8 cellular contexts compared by ENCODE assay signal in the genomic region with DNA sequence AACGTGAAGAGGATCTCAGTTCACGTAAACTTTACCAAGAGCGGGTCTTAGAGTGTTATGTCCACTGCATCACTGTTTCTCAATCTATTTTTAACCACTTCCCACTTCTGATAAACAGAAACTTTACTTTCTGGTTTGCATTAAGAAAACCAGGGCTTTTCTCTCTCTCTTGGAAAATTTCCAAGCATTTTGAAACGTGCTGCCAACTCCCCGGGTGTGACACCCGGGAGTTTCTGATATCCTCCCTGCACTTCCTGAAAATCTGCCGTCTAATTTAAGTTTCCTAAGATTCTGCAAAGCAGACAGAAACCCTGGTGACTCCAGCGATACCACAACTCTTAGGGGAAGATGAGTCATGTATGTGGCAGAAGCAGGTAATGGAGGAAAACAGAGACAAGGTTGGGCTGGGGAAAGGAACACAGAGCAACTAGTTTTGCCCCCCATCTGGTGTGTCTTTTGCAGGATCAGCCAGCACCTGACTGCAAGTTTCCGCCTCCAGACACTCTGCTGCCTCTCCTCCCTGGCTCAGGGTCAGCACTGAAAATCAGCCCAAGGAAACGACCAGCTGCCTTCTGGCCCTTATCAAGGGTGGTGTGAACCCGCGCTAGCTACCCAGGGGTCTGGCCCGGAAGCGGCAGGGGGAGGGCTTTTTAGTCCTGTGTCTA. TPM values are rescaled to one million over a fixed set of nuclear protein-coding genes. Genes with fewer than 3 reads are reported as not detected.
DNase-seq lines count a peak whose midpoint lies in the region; ATAC-seq and TF ChIP-seq lines count a peak whose summit lies in the region.

No MANE protein-coding gene starts in this region.

- H3K9ac ChIP-seq in BLaER1 = peak overlapping the region; percentile 36; the same call in 1 of the 2 replicates

- TF ChIP-seq CTCF in chondrocyte (IDR thresholded peaks at IDR 0.05) = no peak

- H3K36me3 Mint-ChIP-seq in activated T-helper 17 cell treated with anti-CD3 and anti-CD28 coated beads, Interleukin-2, amount 50 U/mL, for 72 hours (ENCODE audit: low read depth) = no peaks in the 10 kb centered on the region
- no peaks in the 10 kb centered on the region for H3K36me3 Mint-ChIP-seq in immature natural killer cell
- peaks cover under 1% of the 10 kb centered on the region for H3K36me3 Mint-ChIP-seq in chondrocyte (ENCODE audit: low read depth)

- peaks cover 3% of the 10 kb centered on the region for H3K9me3 Mint-ChIP-seq in activated T-helper 17 cell treated with anti-CD3 and anti-CD28 coated beads, Interleukin-2, amount 50 U/mL, for 72 hours
- H3K9me3 Mint-ChIP-seq in immature natural killer cell (no peaks in the 10 kb centered on the region), chondrocyte (ENCODE audit: low read depth) (peaks cover 3% of the 10 kb centered on the region)

- H3K27ac ChIP-seq in BLaER1 = peak overlapping the region; percentile 41; the same call in 1 of the 2 replicates
- peak overlapping the region; percentile 20 for H3K27ac ChIP-seq in thymus (ENCODE audit: low read depth)

- DNase-seq in HK-2 (ENCODE audit: unreplicated experiment) (peak; percentile 6), immature natural killer cell (peak; percentile 21 to 31 (median 27)), C1 segment of cervical spinal cord (lab: John Stamatoyannopoulos, UW) (no peak), chondrocyte (ENCODE audit: low spot score) (no peak)

- H3K4me3 Mint-ChIP-seq in activated T-helper 17 cell treated with anti-CD3 and anti-CD28 coated beads, Interleukin-2, amount 50 U/mL, for 72 hours = peak overlapping the region; percentile 47
- peak overlapping the region; percentile 47 to 75 (median 58) for H3K4me3 Mint-ChIP-seq in immature natural killer cell
- no peak overlapping the region for H3K4me3 Mint-ChIP-seq in chondrocyte (ENCODE audit: unreplicated experiment)

- H3K36me3 ChIP-seq in BLaER1 = no peaks in the 10 kb centered on the region
- no peaks in the 10 kb centered on the region for H3K36me3 ChIP-seq in thymus (ENCODE audit: control insufficient read depth, insufficient read depth)

- H3K9me3 ChIP-seq in BLaER1 (peaks cover 5% of the 10 kb centered on the region), thymus (ENCODE audit: control insufficient read depth) (peaks cover 1% of the 10 kb centered on the region)

- no peaks in the 10 kb centered on the region for H3K27me3 Mint-ChIP-seq in activated T-helper 17 cell treated with anti-CD3 and anti-CD28 coated beads, Interleukin-2, amount 50 U/mL, for 72 hours
- H3K27me3 Mint-ChIP-seq in immature natural killer cell (ENCODE audit: low read depth in 3 of 3) (peaks cover 2 to 4% (median 3%) of the 10 kb centered on the region in 3 donors), chondrocyte (ENCODE audit: low read depth) (peaks cover 34% of the 10 kb centered on the region)

- WGBS in thymus = 14% methylated on average over 14 of the region's 14 CpGs

- H3K27me3 ChIP-seq in BLaER1 (no peaks in the 10 kb centered on the region), thymus (ENCODE audit: control insufficient read depth, insufficient read depth) (no peaks in the 10 kb centered on the region)

- H3K4me1 ChIP-seq in BLaER1 (peaks cover 38% of the 10 kb centered on the region), thymus (ENCODE audit: control insufficient read depth, insufficient read depth, low read length) (no peaks in the 10 kb centered on the region)

- H4K20me1 ChIP-seq in BLaER1 = no peaks in the 10 kb centered on the region

- peaks cover 14% of the 10 kb centered on the region for H3K4me1 Mint-ChIP-seq in activated T-helper 17 cell treated with anti-CD3 and anti-CD28 coated beads, Interleukin-2, amount 50 U/mL, for 72 hours
- H3K4me1 Mint-ChIP-seq in immature natural killer cell (peaks cover 21 to 25% of the 10 kb centered on the region in 2 donors), chondrocyte (ENCODE audit: low read depth) (peaks cover 9% of the 10 kb centered on the region)

- H3K4me3 ChIP-seq in BLaER1 (peak overlapping the region; percentile 8; the same call in 1 of the 2 replicates), thymus (ENCODE audit: low read length) (no peak overlapping the region)

- ATAC-seq in activated T-helper 17 cell treated with anti-CD3 and anti-CD28 coated beads, Interleukin-2, amount 50 U/mL, for 72 hours (replicated peaks) = peak; percentile 98
- no peak for ATAC-seq in HG02885 (IDR thresholded peaks at IDR 0.05; ENCODE audit: poor library complexity, unreplicated experiment)

- H3K27ac Mint-ChIP-seq in activated T-helper 17 cell treated with anti-CD3 and anti-CD28 coated beads, Interleukin-2, amount 50 U/mL, for 72 hours = peak overlapping the region; percentile 81
- H3K27ac Mint-ChIP-seq in immature natural killer cell (peak overlapping the region; percentile 29 to 85 (median 76)), chondrocyte (ENCODE audit: unreplicated experiment) (no peak overlapping the region)

- peak overlapping the region; percentile 73 for H3K4me2 ChIP-seq in BLaER1

RNA-seq across cellular contexts. Expression of gene FFAR2, which starts 11.4 kb away (rescaled TPM):
- not detected for total RNA-seq in activated T-helper 17 cell treated with anti-CD3 and anti-CD28 coated beads, Interleukin-2, amount 50 U/mL, for 72 hours
- 1 to 10 TPM in 1 of 3 donors, under 1 TPM in 2; 0.12 to 1.6 (median 0.15) TPM for polyA plus RNA-seq in immature natural killer cell
- polyA plus RNA-seq in thymus = 1.1 TPM
- not detected in 3 replicates for total RNA-seq in chondrocyte

RNA-seq across cellular contexts. Expression of gene KRTDAP, which starts 53.7 kb away (rescaled TPM):
- total RNA-seq in activated T-helper 17 cell treated with anti-CD3 and anti-CD28 coated beads, Interleukin-2, amount 50 U/mL, for 72 hours = not detected
- polyA plus RNA-seq in immature natural killer cell (not detected), thymus (523 TPM)
- not detected in 3 replicates for total RNA-seq in chondrocyte

Comparison
In these comparisons a context has a peak if more than half of its experiments do, and no peak if none do; other contexts are left out.
1. DNase-seq: peak in HK-2 (single experiment) and immature natural killer cell (3 of 3); none in C1 segment of cervical spinal cord (0 of 14) and chondrocyte (single experiment).